ENCODE assay signal across 1 cellular context in the genomic region with DNA sequence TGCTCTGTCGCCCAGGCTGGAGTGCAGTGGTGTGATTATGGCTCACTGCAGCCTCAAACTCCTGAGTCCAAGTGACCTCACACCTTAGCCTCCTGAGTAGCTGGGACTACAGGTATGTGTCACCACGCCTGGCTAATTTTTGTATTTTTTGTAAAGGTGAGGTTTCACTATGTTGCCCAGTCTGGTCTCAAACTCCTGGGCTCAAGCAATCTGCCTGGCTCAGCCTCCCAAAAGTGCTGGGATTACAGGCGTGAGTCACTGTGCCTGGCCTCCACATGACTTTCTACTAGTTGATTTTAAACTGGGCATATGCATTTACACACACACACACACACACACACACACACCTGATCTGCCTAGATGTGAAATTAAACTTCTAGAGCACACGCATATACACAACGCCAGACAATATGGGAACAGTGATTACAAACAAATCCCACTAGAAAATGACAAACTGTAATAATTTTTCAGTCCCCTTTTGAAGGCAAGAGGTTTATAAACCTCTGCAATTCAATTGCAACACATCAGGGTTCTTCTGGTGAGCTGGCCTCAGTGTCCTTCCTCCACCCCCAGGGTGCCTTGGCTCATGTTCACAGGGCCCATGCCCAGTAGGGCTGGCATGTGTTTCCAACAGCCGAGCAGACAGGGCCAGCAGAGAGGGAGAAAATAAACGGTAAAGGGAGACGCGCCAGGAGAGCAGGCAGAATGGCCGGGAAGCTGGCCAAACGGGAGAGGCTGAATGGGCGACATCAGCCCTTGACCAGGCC.
TF ChIP-seq lines count a peak whose summit lies in the region.

No MANE protein-coding gene starts in this region.

TF ChIP-seq in H1, 55 proteins besides CTCF, POLR2A, EP300 and RAD21 (continued from another document):
- TF ChIP-seq, protein P1, sequence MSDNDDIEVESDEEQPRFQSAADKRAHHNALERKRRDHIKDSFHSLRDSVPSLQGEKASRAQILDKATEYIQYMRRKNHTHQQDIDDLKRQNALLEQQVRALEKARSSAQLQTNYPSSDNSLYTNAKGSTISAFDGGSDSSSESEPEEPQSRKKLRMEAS (IDR thresholded peaks at IDR 0.05) = no peak
- no peak for TF ChIP-seq KDM5A (IDR thresholded peaks at IDR 0.05; ENCODE audit: low read length)
- TF ChIP-seq NANOG (IDR thresholded peaks at IDR 0.05; ENCODE audit: insufficient read depth, low read depth, low read length, poor library complexity, severe bottlenecking) = no peak
- TF ChIP-seq SP1 (IDR thresholded peaks at IDR 0.05; ENCODE audit: low read depth, low read length) = no peak
